In the genomic region with DNA sequence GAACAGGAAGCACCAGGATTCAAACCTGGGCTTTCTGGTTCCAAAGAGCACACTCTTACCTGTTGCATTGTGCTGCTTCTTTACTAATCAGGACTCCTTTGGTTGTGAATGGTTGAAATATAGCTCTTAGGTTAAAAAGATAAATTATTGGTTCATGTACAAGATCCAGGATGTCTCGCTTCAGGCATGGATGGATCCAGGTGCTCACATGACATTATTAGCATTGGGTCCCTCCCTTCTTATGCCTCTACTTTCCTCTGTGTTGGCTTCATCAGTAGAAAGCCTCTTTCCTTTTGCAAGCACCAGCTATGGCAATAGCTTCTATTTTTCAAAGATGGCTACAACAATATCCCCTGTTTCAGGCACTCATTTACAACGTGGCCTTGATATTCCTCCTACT, we compare ENCODE assay signal across 15 cellular contexts.
"Had no signal": no experiment of that assay in that cellular context is flagged by ENCODE, and none has a peak within 500 bp of the region (broad histone marks: within the 10 kb centered on the region; RNA-seq: fewer than 3 reads in every experiment).

No MANE protein-coding gene starts in this region.

- H3K4me2 ChIP-seq: smooth muscle cell had no signal

- H3K36me3 ChIP-seq: pancreas, thoracic aorta, upper lobe of right lung had no signal

- H3K27ac Mint-ChIP-seq: activated CD4-positive, alpha-beta memory T cell treated with anti-CD3 and anti-CD28 coated beads for 36 hours; activated CD8-positive, alpha-beta memory T cell treated with anti-CD3 and anti-CD28 coated beads, Interleukin-2, amount 10 ng/mL, durations not matched to agents 7 days and 5 days; activated naive CD8-positive, alpha-beta T cell treated with anti-CD3 and anti-CD28 coated beads for 36 hours; effector memory CD8-positive, alpha-beta T cell; immature natural killer cell; natural killer cell; WTC11 had no signal

- H3K9me3 ChIP-seq: pancreas, upper lobe of right lung had no signal

- DNase-seq: activated CD4-positive, alpha-beta memory T cell treated with anti-CD3 and anti-CD28 coated beads for 36 hours; activated CD4-positive, alpha-beta T cell treated with anti-CD3 and anti-CD28 coated beads for 4 hours; activated CD8-positive, alpha-beta memory T cell treated with anti-CD3 and anti-CD28 coated beads, Interleukin-2, amount 10 ng/mL, durations not matched to agents 7 days and 5 days; activated naive CD8-positive, alpha-beta T cell treated with anti-CD3 and anti-CD28 coated beads for 36 hours; amniotic stem cell; effector memory CD8-positive, alpha-beta T cell; immature natural killer cell; natural killer cell; pancreas; stimulated activated CD4-positive, alpha-beta T cell treated with anti-CD3 and anti-CD28 coated beads, Interleukin-4, amount 100 ng/mL, for 1 hour; upper lobe of right lung had no signal

- H3K4me1 Mint-ChIP-seq: activated CD8-positive, alpha-beta memory T cell treated with anti-CD3 and anti-CD28 coated beads, Interleukin-2, amount 10 ng/mL, durations not matched to agents 7 days and 5 days; immature natural killer cell; natural killer cell had no signal

- H3K9me3 Mint-ChIP-seq: natural killer cell had no signal

- H3K4me3 Mint-ChIP-seq: activated CD4-positive, alpha-beta memory T cell treated with anti-CD3 and anti-CD28 coated beads for 36 hours; activated CD8-positive, alpha-beta memory T cell treated with anti-CD3 and anti-CD28 coated beads, Interleukin-2, amount 10 ng/mL, durations not matched to agents 7 days and 5 days; activated naive CD8-positive, alpha-beta T cell treated with anti-CD3 and anti-CD28 coated beads for 36 hours; effector memory CD8-positive, alpha-beta T cell; immature natural killer cell; natural killer cell; WTC11 had no signal

- H3K27ac ChIP-seq: pancreas, thoracic aorta, upper lobe of right lung had no signal

- FAIRE-seq: pancreas had no signal

- H3K4me3 ChIP-seq: pancreas, smooth muscle cell, thoracic aorta, upper lobe of right lung had no signal

- H3K27me3 ChIP-seq: pancreas, upper lobe of right lung had no signal

- H3K4me1 ChIP-seq: pancreas, upper lobe of right lung had no signal

- H3K36me3 Mint-ChIP-seq: activated CD4-positive, alpha-beta memory T cell treated with anti-CD3 and anti-CD28 coated beads for 36 hours; activated CD8-positive, alpha-beta memory T cell treated with anti-CD3 and anti-CD28 coated beads, Interleukin-2, amount 10 ng/mL, durations not matched to agents 7 days and 5 days; activated naive CD8-positive, alpha-beta T cell treated with anti-CD3 and anti-CD28 coated beads for 36 hours; natural killer cell had no signal

- ATAC-seq: activated CD8-positive, alpha-beta memory T cell treated with anti-CD3 and anti-CD28 coated beads, Interleukin-2, amount 10 ng/mL, durations not matched to agents 7 days and 5 days; effector memory CD8-positive, alpha-beta T cell; natural killer cell; pancreas; sciatic nerve; upper lobe of right lung; WTC11 had no signal
